1 cellular context compared by ENCODE assay signal in genomic region chr10:69209787-69210480, GRCh38.
TF ChIP-seq lines count a peak whose summit lies in the region.

No MANE protein-coding gene starts in this region.

TF ChIP-seq in K562, 482 proteins besides CTCF, POLR2A, EP300 and RAD21:
- peak; percentile 25; the same call in 1 of the 2 replicates for TF ChIP-seq ZNF589 (CRISPR knock-in tag; IDR thresholded peaks at IDR 0.05; ENCODE audit: low read depth)
- TF ChIP-seq USF2 (CRISPR knock-in tag; IDR thresholded peaks at IDR 0.05), result peak; percentile 47; the same call in 1 of the 2 replicates
- no peak for TF ChIP-seq ZC3H4 (CRISPR knock-in tag; IDR thresholded peaks at IDR 0.05; ENCODE audit: borderline replicate concordance)
- no peak for TF ChIP-seq NR2C2 (CRISPR knock-in tag; IDR thresholded peaks at IDR 0.05)
- peak; percentile 62; the same call in 1 of the 2 replicates for TF ChIP-seq NR2C2 (tag; IDR thresholded peaks at IDR 0.05)
- TF ChIP-seq TFE3 (CRISPR knock-in tag; IDR thresholded peaks at IDR 0.05), result peak; percentile 72
- TF ChIP-seq HEY1 (CRISPR knock-in tag; IDR thresholded peaks at IDR 0.05; ENCODE audit: borderline replicate concordance), result 0 out of 2 replicates have a peak, but pooled peaks have one; percentile 43
- peak; percentile 19; the same call in 1 of the 2 replicates for TF ChIP-seq POLR2AphosphoS2 (IDR thresholded peaks at IDR 0.05; ENCODE audit: low read length)
- no peak for TF ChIP-seq SMAD1 (IDR thresholded peaks at IDR 0.05; ENCODE audit: low read depth, low read length, partially characterized antibody)
- 0 out of 2 replicates have a peak, but pooled peaks have one; percentile 19 for TF ChIP-seq NR2C1 (IDR thresholded peaks at IDR 0.05)
- 0 out of 2 replicates have a peak, but pooled peaks have one; percentile 13 for TF ChIP-seq NR2C1 (tag; IDR thresholded peaks at IDR 0.05)
- TF ChIP-seq ZNF282 (CRISPR knock-in tag; IDR thresholded peaks at IDR 0.05), result no peak
- TF ChIP-seq BHLHE40 (IDR thresholded peaks at IDR 0.05; ENCODE audit: low read length), result peak; percentile 69
